In genomic region chr2:141499123-141499522, GRCh38 we compare ENCODE assay signal across 14 cellular contexts.
"Had no signal": no experiment of that assay in that cellular context is flagged by ENCODE, and none has a peak within 500 bp of the region (broad histone marks: within the 10 kb centered on the region; RNA-seq: fewer than 3 reads in every experiment).

No MANE protein-coding gene starts in this region.

- H3K27ac ChIP-seq: thyroid gland had no signal

- H3K4me1 Mint-ChIP-seq: activated CD4-positive, alpha-beta T cell treated with anti-CD3 and anti-CD28 coated beads for 36 hours had no signal

- H3K36me3 ChIP-seq: right atrium auricular region, thyroid gland had no signal

- H3K36me3 Mint-ChIP-seq: activated CD4-positive, alpha-beta memory T cell treated with anti-CD3 and anti-CD28 coated beads for 36 hours; activated naive CD8-positive, alpha-beta T cell had no signal

- H3K27ac Mint-ChIP-seq: activated CD4-positive, alpha-beta memory T cell treated with anti-CD3 and anti-CD28 coated beads for 36 hours; activated CD4-positive, alpha-beta T cell treated with anti-CD3 and anti-CD28 coated beads for 36 hours; activated naive CD8-positive, alpha-beta T cell; effector memory CD8-positive, alpha-beta T cell; progenitor cell of endocrine pancreas had no signal

- H3K4me1 ChIP-seq: right atrium auricular region, thyroid gland had no signal

- H3K27me3 ChIP-seq: right atrium auricular region, thyroid gland had no signal

- H3K27me3 Mint-ChIP-seq: activated CD4-positive, alpha-beta memory T cell treated with anti-CD3 and anti-CD28 coated beads for 36 hours; activated CD4-positive, alpha-beta T cell treated with anti-CD3 and anti-CD28 coated beads for 36 hours; activated naive CD8-positive, alpha-beta T cell; effector memory CD8-positive, alpha-beta T cell; progenitor cell of endocrine pancreas had no signal

- DNase-seq: activated CD4-positive, alpha-beta memory T cell treated with anti-CD3 and anti-CD28 coated beads for 36 hours; activated CD4-positive, alpha-beta T cell treated with anti-CD3 and anti-CD28 coated beads for 36 hours; activated T-cell treated with anti-CD3 and anti-CD28 coated beads for 4 hours; caudate nucleus; effector memory CD8-positive, alpha-beta T cell; left colon; stimulated activated CD4-positive, alpha-beta T cell treated with anti-CD3 and anti-CD28 coated beads, Interleukin-12 subunit alpha, Interleukin-12 subunit beta, amount 100 ng/mL, for 4 hours; stimulated activated CD4-positive, alpha-beta T cell treated with anti-CD3 and anti-CD28 coated beads, Interleukin-1b, Interleukin-23, amount 100 ng/mL, for 48 hours; stimulated activated naive CD4-positive, alpha-beta T cell treated with Interleukin-2 at 50 U/mL for 16 hours; T1000; thyroid gland had no signal

- ATAC-seq: activated CD4-positive, alpha-beta T cell treated with anti-CD3 and anti-CD28 coated beads for 36 hours; effector memory CD8-positive, alpha-beta T cell; left colon had no signal

- H3K4me3 Mint-ChIP-seq: activated CD4-positive, alpha-beta memory T cell treated with anti-CD3 and anti-CD28 coated beads for 36 hours; activated CD4-positive, alpha-beta T cell treated with anti-CD3 and anti-CD28 coated beads for 36 hours; activated naive CD8-positive, alpha-beta T cell; effector memory CD8-positive, alpha-beta T cell had no signal

- H3K9me3 ChIP-seq: right atrium auricular region, thyroid gland had no signal

- H3K4me3 ChIP-seq: right atrium auricular region, thyroid gland had no signal
